In genomic region chr12:124910561-124911478, GRCh38 we compare ENCODE assay signal across 1 cellular context.
A peak's percentile ranks its signal among the peaks of the same experiment; 100 is the strongest.
TF ChIP-seq lines count a peak whose summit lies in the region.

No MANE protein-coding gene starts in this region.

TF ChIP-seq in HepG2, 621 proteins besides CTCF, POLR2A, EP300 and RAD21 (continued from another document and continues in another):
- TF ChIP-seq LRRFIP1 (CRISPR knock-in tag; conservative IDR thresholded peaks at IDR 0.05) (no peak), BRF2 (CRISPR knock-in tag; IDR thresholded peaks at IDR 0.05) (0 out of 2 replicates have a peak, but pooled peaks have one; percentile 28), DNMT3B (CRISPR knock-in tag; conservative IDR thresholded peaks at IDR 0.05) (no peak; the same call in 1 of the 2 replicates), NFE2L2 (IDR thresholded peaks at IDR 0.05; ENCODE audit: low read length) (no peak), RBM22 (optimal IDR thresholded peaks at IDR 0.05; ENCODE audit: low read length) (peak; percentile 86), ZNF816 (CRISPR knock-in tag; IDR thresholded peaks at IDR 0.05; ENCODE audit: borderline replicate concordance) (0 out of 2 replicates have a peak, but pooled peaks have one; percentile 67), ETS1 (CRISPR knock-in tag; IDR thresholded peaks at IDR 0.05) (0 out of 2 replicates have a peak, but pooled peaks have one; percentile 24), KLF16 (CRISPR knock-in tag; IDR thresholded peaks at IDR 0.05) (no peak), RFX3 (CRISPR knock-in tag; IDR thresholded peaks at IDR 0.05) (no peak), KDM4B (CRISPR knock-in tag; IDR thresholded peaks at IDR 0.05) (no peak), EEA1 (CRISPR knock-in tag; IDR thresholded peaks at IDR 0.05; ENCODE audit: borderline replicate concordance) (no peak), HNF1A (IDR thresholded peaks at IDR 0.05; ENCODE audit: low read depth) (no peak; the same call in 1 of the 2 replicates), HNF1A (CRISPR knock-in tag; IDR thresholded peaks at IDR 0.05; ENCODE audit: borderline replicate concordance) (no peak), ETV6 (CRISPR knock-in tag; conservative IDR thresholded peaks at IDR 0.05) (no peak), SNAPC2 (CRISPR knock-in tag; IDR thresholded peaks at IDR 0.05) (0 out of 2 replicates have a peak, but pooled peaks have one; percentile 26), PAWR (CRISPR knock-in tag; IDR thresholded peaks at IDR 0.05; ENCODE audit: borderline replicate concordance) (no peak), ZNF12 (CRISPR knock-in tag; IDR thresholded peaks at IDR 0.05) (no peak), KDM3A (CRISPR knock-in tag; IDR thresholded peaks at IDR 0.05; ENCODE audit: low read depth) (no peak), ZNF570 (CRISPR knock-in tag; IDR thresholded peaks at IDR 0.05; ENCODE audit: borderline replicate concordance) (no peak), ATF7 (IDR thresholded peaks at IDR 0.05) (no peak), ATF7 (CRISPR knock-in tag; IDR thresholded peaks at IDR 0.05) (no peak), ZBTB25 (CRISPR knock-in tag; IDR thresholded peaks at IDR 0.05) (0 out of 2 replicates have a peak, but pooled peaks have one; percentile 18), ZNF280B (CRISPR knock-in tag; IDR thresholded peaks at IDR 0.05; ENCODE audit: borderline replicate concordance) (no peak), PAF1 (CRISPR knock-in tag; IDR thresholded peaks at IDR 0.05) (peak; percentile 97), ZFP82 (CRISPR knock-in tag; IDR thresholded peaks at IDR 0.05; ENCODE audit: borderline replicate concordance) (no peak), ZNF512 (CRISPR knock-in tag; IDR thresholded peaks at IDR 0.05) (no peak), HDAC1 (CRISPR knock-in tag; IDR thresholded peaks at IDR 0.05) (0 out of 2 replicates have a peak, but pooled peaks have one; percentile 15), ADNP (CRISPR knock-in tag; IDR thresholded peaks at IDR 0.05) (no peak), NFIC (IDR thresholded peaks at IDR 0.05; ENCODE audit: low read length) (peak; percentile 53; the same call in 1 of the 2 replicates), RBFOX2 (IDR thresholded peaks at IDR 0.05; ENCODE audit: low read depth, low read length) (peak; percentile 69), PHF5A (CRISPR knock-in tag; IDR thresholded peaks at IDR 0.05; ENCODE audit: low read depth, unreplicated experiment) (no peak), RARA (CRISPR knock-in tag; IDR thresholded peaks at IDR 0.05) (no peak), ZNF709 (CRISPR knock-in tag; IDR thresholded peaks at IDR 0.05) (no peak), MTF2 (CRISPR knock-in tag; IDR thresholded peaks at IDR 0.05; ENCODE audit: borderline replicate concordance) (no peak), ZNF232 (CRISPR knock-in tag; IDR thresholded peaks at IDR 0.05; ENCODE audit: borderline replicate concordance) (0 out of 2 replicates have a peak, but pooled peaks have one; percentile 25), MEIS2 (CRISPR knock-in tag; IDR thresholded peaks at IDR 0.05) (no peak), SAP130 (CRISPR knock-in tag; IDR thresholded peaks at IDR 0.05; ENCODE audit: low read depth) (peak; percentile 9; the same call in 1 of the 2 replicates), SSRP1 (CRISPR knock-in tag; IDR thresholded peaks at IDR 0.05) (peak; percentile 98), THAP11 (CRISPR knock-in tag; IDR thresholded peaks at IDR 0.05) (no peak), ZC3H13 (CRISPR knock-in tag; IDR thresholded peaks at IDR 0.05) (peak; percentile 86), NR2F1 (CRISPR knock-in tag; IDR thresholded peaks at IDR 0.05) (peak in 1 of 2 experiments; percentile 6; a peak in 1 of 4 replicates)
- TF ChIP-seq, protein P1, sequence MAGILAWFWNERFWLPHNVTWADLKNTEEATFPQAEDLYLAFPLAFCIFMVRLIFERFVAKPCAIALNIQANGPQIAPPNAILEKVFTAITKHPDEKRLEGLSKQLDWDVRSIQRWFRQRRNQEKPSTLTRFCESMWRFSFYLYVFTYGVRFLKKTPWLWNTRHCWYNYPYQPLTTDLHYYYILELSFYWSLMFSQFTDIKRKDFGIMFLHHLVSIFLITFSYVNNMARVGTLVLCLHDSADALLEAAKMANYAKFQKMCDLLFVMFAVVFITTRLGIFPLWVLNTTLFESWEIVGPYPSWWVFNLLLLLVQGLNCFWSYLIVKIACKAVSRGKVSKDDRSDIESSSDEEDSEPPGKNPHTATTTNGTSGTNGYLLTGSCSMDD (CRISPR knock-in tag; IDR thresholded peaks at IDR 0.05): no peak
- TF ChIP-seq, protein P2, sequence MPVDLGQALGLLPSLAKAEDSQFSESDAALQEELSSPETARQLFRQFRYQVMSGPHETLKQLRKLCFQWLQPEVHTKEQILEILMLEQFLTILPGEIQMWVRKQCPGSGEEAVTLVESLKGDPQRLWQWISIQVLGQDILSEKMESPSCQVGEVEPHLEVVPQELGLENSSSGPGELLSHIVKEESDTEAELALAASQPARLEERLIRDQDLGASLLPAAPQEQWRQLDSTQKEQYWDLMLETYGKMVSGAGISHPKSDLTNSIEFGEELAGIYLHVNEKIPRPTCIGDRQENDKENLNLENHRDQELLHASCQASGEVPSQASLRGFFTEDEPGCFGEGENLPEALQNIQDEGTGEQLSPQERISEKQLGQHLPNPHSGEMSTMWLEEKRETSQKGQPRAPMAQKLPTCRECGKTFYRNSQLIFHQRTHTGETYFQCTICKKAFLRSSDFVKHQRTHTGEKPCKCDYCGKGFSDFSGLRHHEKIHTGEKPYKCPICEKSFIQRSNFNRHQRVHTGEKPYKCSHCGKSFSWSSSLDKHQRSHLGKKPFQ (CRISPR knock-in tag; IDR thresholded peaks at IDR 0.05; ENCODE audit: insufficient replicate concordance): peak; percentile 62
- TF ChIP-seq, protein P3, sequence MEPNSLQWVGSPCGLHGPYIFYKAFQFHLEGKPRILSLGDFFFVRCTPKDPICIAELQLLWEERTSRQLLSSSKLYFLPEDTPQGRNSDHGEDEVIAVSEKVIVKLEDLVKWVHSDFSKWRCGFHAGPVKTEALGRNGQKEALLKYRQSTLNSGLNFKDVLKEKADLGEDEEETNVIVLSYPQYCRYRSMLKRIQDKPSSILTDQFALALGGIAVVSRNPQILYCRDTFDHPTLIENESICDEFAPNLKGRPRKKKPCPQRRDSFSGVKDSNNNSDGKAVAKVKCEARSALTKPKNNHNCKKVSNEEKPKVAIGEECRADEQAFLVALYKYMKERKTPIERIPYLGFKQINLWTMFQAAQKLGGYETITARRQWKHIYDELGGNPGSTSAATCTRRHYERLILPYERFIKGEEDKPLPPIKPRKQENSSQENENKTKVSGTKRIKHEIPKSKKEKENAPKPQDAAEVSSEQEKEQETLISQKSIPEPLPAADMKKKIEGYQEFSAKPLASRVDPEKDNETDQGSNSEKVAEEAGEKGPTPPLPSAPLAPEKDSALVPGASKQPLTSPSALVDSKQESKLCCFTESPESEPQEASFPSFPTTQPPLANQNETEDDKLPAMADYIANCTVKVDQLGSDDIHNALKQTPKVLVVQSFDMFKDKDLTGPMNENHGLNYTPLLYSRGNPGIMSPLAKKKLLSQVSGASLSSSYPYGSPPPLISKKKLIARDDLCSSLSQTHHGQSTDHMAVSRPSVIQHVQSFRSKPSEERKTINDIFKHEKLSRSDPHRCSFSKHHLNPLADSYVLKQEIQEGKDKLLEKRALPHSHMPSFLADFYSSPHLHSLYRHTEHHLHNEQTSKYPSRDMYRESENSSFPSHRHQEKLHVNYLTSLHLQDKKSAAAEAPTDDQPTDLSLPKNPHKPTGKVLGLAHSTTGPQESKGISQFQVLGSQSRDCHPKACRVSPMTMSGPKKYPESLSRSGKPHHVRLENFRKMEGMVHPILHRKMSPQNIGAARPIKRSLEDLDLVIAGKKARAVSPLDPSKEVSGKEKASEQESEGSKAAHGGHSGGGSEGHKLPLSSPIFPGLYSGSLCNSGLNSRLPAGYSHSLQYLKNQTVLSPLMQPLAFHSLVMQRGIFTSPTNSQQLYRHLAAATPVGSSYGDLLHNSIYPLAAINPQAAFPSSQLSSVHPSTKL (CRISPR knock-in tag; IDR thresholded peaks at IDR 0.05): no peak
